In genomic region chr10:72010234-72010992, GRCh38 we compare ENCODE assay signal across 9 cellular contexts. TPM values are rescaled to one million over a fixed set of nuclear protein-coding genes. Genes with fewer than 3 reads are reported as not detected.
DNase-seq lines count a peak whose midpoint lies in the region; ATAC-seq and TF ChIP-seq lines count a peak whose summit lies in the region.
"Had no signal": no experiment of that assay in that cellular context is flagged by ENCODE, and none has a peak within 500 bp of the region (broad histone marks: within the 10 kb centered on the region; RNA-seq: fewer than 3 reads in every experiment).

No MANE protein-coding gene starts in this region.

- ATAC-seq in HG03442 (IDR thresholded peaks at IDR 0.05; ENCODE audit: unreplicated experiment) = no peak
- no peak for ATAC-seq in stimulated activated memory B cell treated with anti-CD40 and anti-IgM and Interleukin-4, amounts not matched to agents 10 μg/mL and 1 μg/mL and 100 μg/mL, for 72 hours

- no peak overlapping the region for H2AFZ ChIP-seq in neuronal stem cell (ENCODE audit: low read length)

- TF ChIP-seq CTCF in ascending aorta (IDR thresholded peaks at IDR 0.05) = no peak
- TF ChIP-seq CTCF in esophagus squamous epithelium (IDR thresholded peaks at IDR 0.05) = no peak
- TF ChIP-seq CTCF in type B pancreatic cell (conservative IDR thresholded peaks at IDR 0.05) = no peak

- H4K8ac ChIP-seq in neuronal stem cell (ENCODE audit: low read depth, low read length) = no peak overlapping the region

- no peak for TF ChIP-seq POLR2A in esophagus squamous epithelium (IDR thresholded peaks at IDR 0.05)

- no peak overlapping the region for H3K9ac ChIP-seq in neuronal stem cell (ENCODE audit: low read depth, low read length, poor library complexity)

- H3K79me1 ChIP-seq in neuronal stem cell (ENCODE audit: low read depth, low read length) = peaks cover 2% of the 10 kb centered on the region

- H3K4me3 Mint-ChIP-seq in type B pancreatic cell = no peak overlapping the region
- H3K4me3 Mint-ChIP-seq in stimulated activated memory B cell treated with anti-CD40 and anti-IgM and Interleukin-4, amounts not matched to agents 10 μg/mL and 1 μg/mL and 100 μg/mL, for 72 hours = no peak overlapping the region
- H3K4me3 Mint-ChIP-seq: activated naive CD4-positive, alpha-beta T cell treated with anti-CD3 and anti-CD28 coated beads, Interleukin-2, amount 50 U/mL, for 24 hours had no signal

- H3K23ac ChIP-seq in neuronal stem cell (ENCODE audit: low read depth, low read length, poor library complexity) = no peak overlapping the region

- intact Hi-C loops in ascending aorta (cut with DNase I) = no loop called here
- intact Hi-C loops in esophagus squamous epithelium (cut with DNase I) = no loop called here

- no peak overlapping the region for H3K14ac ChIP-seq in neuronal stem cell (ENCODE audit: low read length)

- no peak overlapping the region for H2BK120ac ChIP-seq in neuronal stem cell (ENCODE audit: low read depth, low read length)

- H2BK5ac ChIP-seq in neuronal stem cell (ENCODE audit: low read length) = no peak overlapping the region

- DNase-seq in ascending aorta (ENCODE audit: low spot score in 2 of 2) = no peak
- no peak for DNase-seq in esophagus squamous epithelium (lab: John Stamatoyannopoulos, UW)
- no peak for DNase-seq in neuronal stem cell (ENCODE audit: low spot score)
- DNase-seq in type B pancreatic cell (ENCODE audit: extremely low spot score, unreplicated experiment) = no peak
- DNase-seq in SKM-1 (lab: John Stamatoyannopoulos, UW; ENCODE audit: unreplicated experiment) = no peak
- DNase-seq: NCI-H748 treated with DMSO at 0.1 percent for 48 hours had no signal

- peaks cover 21 to 27% of the 10 kb centered on the region in 2 donors for H3K4me1 ChIP-seq in ascending aorta
- H3K4me1 ChIP-seq in esophagus squamous epithelium = peaks cover 27 to 61% (median 46%) of the 10 kb centered on the region in 3 donors
- peaks cover 17 to 22% of the 10 kb centered on the region in 2 donors for H3K4me1 ChIP-seq in neuronal stem cell (ENCODE audit: control insufficient read depth in 2 of 2, insufficient read depth in 1 of 2, low read depth in 1 of 2, low read length in 2 of 2)

- 64 to 81% methylated on average over 4 of the region's 7 CpGs for WGBS in esophagus squamous epithelium, 2 donors
- no CpG with 5 or more reads among the region's 7 CpGs for WGBS in neuronal stem cell (ENCODE audit: extremely low coverage in 2 of 2, insufficient read length in 2 of 2, insufficient replicate concordance in 1 of 2), 2 donors

- H3K27ac ChIP-seq in ascending aorta (peak overlapping the region; percentile 93 to 94), esophagus squamous epithelium (peak overlapping the region; percentile 75 to 96 (median 84)), neuronal stem cell (replicated peaks; ENCODE audit: low read length) (peak overlapping the region; percentile 60)

- H2BK12ac ChIP-seq in neuronal stem cell (ENCODE audit: low read length) = no peak overlapping the region

- H3K27me3 Mint-ChIP-seq in type B pancreatic cell = no peaks in the 10 kb centered on the region
- peaks cover 25% of the 10 kb centered on the region for H3K27me3 Mint-ChIP-seq in stimulated activated memory B cell treated with anti-CD40 and anti-IgM and Interleukin-4, amounts not matched to agents 10 μg/mL and 1 μg/mL and 100 μg/mL, for 72 hours
- H3K27me3 Mint-ChIP-seq: activated naive CD4-positive, alpha-beta T cell treated with anti-CD3 and anti-CD28 coated beads, Interleukin-2, amount 50 U/mL, for 24 hours had no signal

- no peak overlapping the region for H2AK5ac ChIP-seq in neuronal stem cell (ENCODE audit: low read depth, low read length)

- H3K4me2 ChIP-seq in neuronal stem cell (ENCODE audit: insufficient read depth, low read length, poor library complexity, severe bottlenecking) = no peak overlapping the region

- peak overlapping the region; percentile 93 for H3K27ac Mint-ChIP-seq in type B pancreatic cell
- H3K27ac Mint-ChIP-seq in stimulated activated memory B cell treated with anti-CD40 and anti-IgM and Interleukin-4, amounts not matched to agents 10 μg/mL and 1 μg/mL and 100 μg/mL, for 72 hours = no peak overlapping the region
- H3K27ac Mint-ChIP-seq: activated naive CD4-positive, alpha-beta T cell treated with anti-CD3 and anti-CD28 coated beads, Interleukin-2, amount 50 U/mL, for 24 hours had no signal

- H3K36me3 ChIP-seq in ascending aorta (peaks cover 29 to 38% of the 10 kb centered on the region in 2 donors), esophagus squamous epithelium (peaks cover 9 to 37% (median 15%) of the 10 kb centered on the region in 3 donors), neuronal stem cell (replicated peaks in 1 of 2; ENCODE audit: control insufficient read depth in 2 of 2, insufficient read depth in 2 of 2, low read length in 2 of 2) (peaks cover 4 to 48% of the 10 kb centered on the region in 2 donors)

- peaks cover 23% of the 10 kb centered on the region for H3K36me3 Mint-ChIP-seq in type B pancreatic cell
- no peaks in the 10 kb centered on the region for H3K36me3 Mint-ChIP-seq in stimulated activated memory B cell treated with anti-CD40 and anti-IgM and Interleukin-4, amounts not matched to agents 10 μg/mL and 1 μg/mL and 100 μg/mL, for 72 hours
- H3K36me3 Mint-ChIP-seq: activated naive CD4-positive, alpha-beta T cell treated with anti-CD3 and anti-CD28 coated beads, Interleukin-2, amount 50 U/mL, for 24 hours had no signal

- H3K4ac ChIP-seq in neuronal stem cell (ENCODE audit: low read length) = no peak overlapping the region

- H3K9me3 ChIP-seq in ascending aorta (no peaks in the 10 kb centered on the region), esophagus squamous epithelium (no peaks in the 10 kb centered on the region), neuronal stem cell (replicated peaks in 1 of 2; ENCODE audit: control insufficient read depth in 2 of 2, insufficient read depth in 1 of 2, low read depth in 1 of 2, low read length in 2 of 2) (no peaks in the 10 kb centered on the region)

- peaks cover 3% of the 10 kb centered on the region for H3K9me3 Mint-ChIP-seq in type B pancreatic cell
- no peaks in the 10 kb centered on the region for H3K9me3 Mint-ChIP-seq in stimulated activated memory B cell treated with anti-CD40 and anti-IgM and Interleukin-4, amounts not matched to agents 10 μg/mL and 1 μg/mL and 100 μg/mL, for 72 hours
- H3K9me3 Mint-ChIP-seq: activated naive CD4-positive, alpha-beta T cell treated with anti-CD3 and anti-CD28 coated beads, Interleukin-2, amount 50 U/mL, for 24 hours had no signal

- H3K18ac ChIP-seq in neuronal stem cell (ENCODE audit: low read length) = peak overlapping the region; percentile 93

- no peak overlapping the region for H4K91ac ChIP-seq in neuronal stem cell (ENCODE audit: low read depth, low read length, poor library complexity)

- peaks cover 31% of the 10 kb centered on the region for H3K4me1 Mint-ChIP-seq in type B pancreatic cell (ENCODE audit: unreplicated experiment)
- no peaks in the 10 kb centered on the region for H3K4me1 Mint-ChIP-seq in stimulated activated memory B cell treated with anti-CD40 and anti-IgM and Interleukin-4, amounts not matched to agents 10 μg/mL and 1 μg/mL and 100 μg/mL, for 72 hours
- H3K4me1 Mint-ChIP-seq: activated naive CD4-positive, alpha-beta T cell treated with anti-CD3 and anti-CD28 coated beads, Interleukin-2, amount 50 U/mL, for 24 hours had no signal

- H3K4me3 ChIP-seq in ascending aorta (no peak overlapping the region), esophagus squamous epithelium (no peak overlapping the region), neuronal stem cell (ENCODE audit: low read length in 2 of 2) (no peak overlapping the region)

- H3K27me3 ChIP-seq in ascending aorta = no peaks in the 10 kb centered on the region
- H3K27me3 ChIP-seq in esophagus squamous epithelium = no peaks in the 10 kb centered on the region
- H3K27me3 ChIP-seq in neuronal stem cell (ENCODE audit: control insufficient read depth in 3 of 3, insufficient read depth in 3 of 3, low read depth in 1 of 3, low read length in 3 of 3) = no peaks in the 10 kb centered on the region

- no peak overlapping the region for H2BK15ac ChIP-seq in neuronal stem cell (ENCODE audit: low read length)

RNA-seq across cellular contexts. Expression of gene CHST3, which starts 46.2 kb away (rescaled TPM):
- total RNA-seq in ascending aorta (41.4 TPM), esophagus squamous epithelium (10 to 100 TPM in 1 of 4 donors, 1 to 10 TPM in 3; 5.3 to 15.4 (median 9.6) TPM), type B pancreatic cell (ENCODE audit: low replicate concordance) (11.8 and 21.7 TPM in 2 replicates)
- 6.5 TPM for polyA plus RNA-seq in neuronal stem cell (2013, experiment 1 of 2)
- polyA plus RNA-seq in neuronal stem cell (2013, experiment 2 of 2) = 6.3 TPM
